ENCODE assay signal across 8 cellular contexts in the genomic region with DNA sequence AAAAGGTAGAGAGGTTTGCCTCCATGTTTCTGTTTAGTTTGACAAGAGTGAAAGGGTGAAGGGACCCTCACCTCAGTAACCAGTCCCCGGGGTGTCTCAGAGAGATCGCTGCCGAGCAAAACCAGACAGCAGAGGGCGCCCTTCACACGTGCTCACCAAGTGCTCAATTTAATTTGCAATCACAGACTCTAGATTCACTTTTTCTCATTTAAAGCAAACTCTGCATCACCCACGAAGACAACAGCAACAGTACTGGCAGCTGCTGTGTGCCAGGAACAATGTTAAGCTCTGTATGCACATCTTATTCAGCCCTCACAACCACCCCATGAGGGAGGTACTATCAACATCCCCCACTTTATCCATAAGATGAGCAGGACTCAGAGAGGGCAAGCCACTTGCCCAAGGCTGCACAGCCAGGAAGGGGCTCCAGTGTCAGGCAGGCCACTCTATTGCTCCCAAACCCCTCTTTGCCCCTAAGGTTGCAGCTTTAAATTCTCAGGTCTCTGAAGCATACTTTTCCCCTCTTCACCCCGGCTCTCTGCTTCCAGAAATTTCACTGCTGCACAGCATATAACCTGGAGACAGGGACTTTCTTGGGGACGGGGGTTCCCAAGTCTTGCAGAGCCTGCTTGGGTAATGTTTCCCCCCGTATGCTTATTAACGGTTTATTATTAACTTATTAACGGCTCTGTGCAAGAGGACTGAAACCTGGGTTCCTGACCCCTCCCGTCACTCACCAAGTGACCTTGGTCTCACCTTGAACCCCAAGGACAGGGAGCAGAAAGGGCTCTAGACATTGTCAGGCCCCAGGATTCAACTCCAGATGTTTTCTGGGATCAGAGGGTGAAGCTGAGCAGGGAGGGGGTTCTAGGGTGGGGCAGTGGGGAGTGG.
DNase-seq lines count a peak whose midpoint lies in the region; ATAC-seq, FAIRE-seq and TF ChIP-seq lines count a peak whose summit lies in the region.

No MANE protein-coding gene starts in this region.

- peak; percentile 82 for TF ChIP-seq RAD21 in HepG2 (CRISPR knock-in tag; IDR thresholded peaks at IDR 0.05)

- in situ Hi-C loops in HepG2 (cut with HindIII; ENCODE audit: extremely low pct_ligation_motif_present, low pct_unique_long_range_greater_than_20kb) = loop anchor here (5.0 kb wide), 1 partner anchor 102 kb away; a partner anchor contains a TSS

- DNase-seq in AG04449 (ENCODE audit: low read depth, low spot score) (no peak), GM19238 (ENCODE audit: insufficient read length, low spot score) (peak; percentile 50), NCI-H345 treated with DMSO at 0.1 percent for 48 hours (lab: John Stamatoyannopoulos, UW; ENCODE audit: unreplicated experiment) (peak; percentile 4), chondrocyte (ENCODE audit: low spot score) (no peak), HepG2 (ENCODE audit: low spot score) (peak; percentile 60)
- peak; percentile 62 to 73 for DNase-seq in activated CD4-positive, alpha-beta T cell treated with anti-CD3 and anti-CD28 coated beads for 24 hours (ENCODE audit: low read depth in 2 of 2)
- peak; percentile 46 to 66 (median 62) for DNase-seq in stimulated activated CD4-positive, alpha-beta T cell treated with anti-CD3 and anti-CD28 coated beads, TNF-alpha, amount 100 ng/mL, for 1 hour (ENCODE audit: low read depth in 3 of 3, low spot score in 1 of 3)

- no peak overlapping the region for H2AFZ ChIP-seq in HepG2 (ENCODE audit: low read length)

- POLR2A ChIA-PET in AG04449 (lab: Yijun Ruan, JAX) = no interaction called here
- POLR2A ChIA-PET in HepG2 (lab: Yijun Ruan, JAX) = no interaction called here

- peaks cover 12 to 38% of the 10 kb centered on the region in 2 experiments; a peak in 4 of 5 replicates for H3K27me3 ChIP-seq in HepG2 (ENCODE audit: control insufficient read depth in 1 of 2, insufficient read depth in 2 of 2, low read length in 2 of 2)

- no peak overlapping the region for H3K4me3 Mint-ChIP-seq in chondrocyte (ENCODE audit: unreplicated experiment)

- intact Hi-C loops in HepG2 (cut with micrococcal nuclease; ENCODE audit: unreplicated experiment) = loop anchor here (1.0 to 2.0 kb wide), 2 partner anchors 101 to 105 kb away; a partner anchor contains a TSS

- 1% methylated on average over 12 of the region's 12 CpGs for WGBS in HepG2 (ENCODE audit: low lambda C conversion rate)

- peak overlapping the region; percentile 5; the same call in 1 of the 2 replicates for H3K9ac ChIP-seq in HepG2 (ENCODE audit: insufficient read depth, low read depth, low read length)

- H3K36me3 Mint-ChIP-seq in chondrocyte (ENCODE audit: low read depth) = no peaks in the 10 kb centered on the region

- H3K4me2 ChIP-seq in HepG2 (ENCODE audit: low read depth, low read length) = peak overlapping the region; percentile 65

- peaks cover 82% of the 10 kb centered on the region for H3K4me1 ChIP-seq in HepG2 (ENCODE audit: insufficient read depth, low read length)

- no peaks in the 10 kb centered on the region for H3K9me3 ChIP-seq in HepG2 (ENCODE audit: low read length)

- TF ChIP-seq POLR2A in HepG2 (IDR thresholded peaks at IDR 0.05; ENCODE audit: insufficient read depth in 1 of 2, low read depth in 2 of 2, low read length in 2 of 2) = no peak

- no peaks in the 10 kb centered on the region for H3K79me2 ChIP-seq in HepG2 (ENCODE audit: insufficient read depth, low read length)

- H3K27ac Mint-ChIP-seq in chondrocyte (ENCODE audit: unreplicated experiment) = no peak overlapping the region

- H3K27ac ChIP-seq in HepG2 (ENCODE audit: extremely low read length, insufficient read depth, low read length) = no peak overlapping the region

- peaks cover 32% of the 10 kb centered on the region for H3K27me3 Mint-ChIP-seq in chondrocyte (ENCODE audit: low read depth)

- H3K4me3 ChIP-seq in AG04449 (ENCODE audit: low read depth, low read length) = no peak overlapping the region
- peak overlapping the region in 2 of 3 experiments; percentile 18 to 37; a peak in 4 of 6 replicates for H3K4me3 ChIP-seq in HepG2 (replicated peaks in 1 of 3; ENCODE audit: insufficient read depth in 1 of 3, low read depth in 2 of 3, low read length in 3 of 3)

- H3K9me3 Mint-ChIP-seq in chondrocyte (ENCODE audit: low read depth) = no peaks in the 10 kb centered on the region

- TF ChIP-seq EP300 in HepG2 (IDR thresholded peaks at IDR 0.05; ENCODE audit: low read depth in 2 of 2, low read length in 2 of 2) (peak in 1 of 2 experiments; percentile 27; a peak in 1 of 4 replicates), HepG2 (CRISPR knock-in tag; IDR thresholded peaks at IDR 0.05; ENCODE audit: borderline replicate concordance) (no peak)

- TF ChIP-seq CTCF in AG04449 (IDR thresholded peaks at IDR 0.05; ENCODE audit: insufficient read depth, low read length, missing control alignments) (peak; percentile 84), chondrocyte (IDR thresholded peaks at IDR 0.05) (peak; percentile 98), HepG2 (CRISPR knock-in tag; IDR thresholded peaks at IDR 0.05) (peak; percentile 93)

- ATAC-seq in HepG2 (peak; percentile 52), GM18867 (IDR thresholded peaks at IDR 0.05; ENCODE audit: unreplicated experiment) (no peak)

- peaks cover 4% of the 10 kb centered on the region for H3K4me1 Mint-ChIP-seq in chondrocyte (ENCODE audit: low read depth)

- no peaks in the 10 kb centered on the region for H3K36me3 ChIP-seq in HepG2 (replicated peaks in 1 of 2; ENCODE audit: control insufficient read depth in 1 of 2, insufficient read depth in 2 of 2, low read length in 2 of 2)

- CTCF ChIA-PET in AG04449 (lab: Yijun Ruan, JAX) = interaction anchor here (0.6 to 11.2 kb wide), 32 partner anchors 9 to 587 kb away, joined by 3 to 161 read pairs (median 4); a partner anchor contains a TSS
- CTCF ChIA-PET in HepG2 (lab: Yijun Ruan, JAX; ENCODE audit: low intra/inter-chr PET ratio, low total read pairs) = interaction anchor here (0.7 to 2.0 kb wide), 7 partner anchors 37 to 124 kb away, joined by 3 to 14 read pairs (median 5); a partner anchor contains a TSS

- FAIRE-seq in HepG2 (lab: Jason Lieb, UNC) = peak; percentile 68

- no TSS peak for BruUV-seq in HepG2 (replicated peaks; lab: Mats Ljungman, UMichigan)

- no peaks in the 10 kb centered on the region for H4K20me1 ChIP-seq in HepG2 (ENCODE audit: insufficient read depth, low read length)

TF ChIP-seq in HepG2, 621 proteins besides CTCF, POLR2A, EP300 and RAD21 (continues in another document):
- TF ChIP-seq ZNF333 (CRISPR knock-in tag; IDR thresholded peaks at IDR 0.05; ENCODE audit: borderline replicate concordance) (no peak), TCF12 (IDR thresholded peaks at IDR 0.05) (no peak), TCF12 (CRISPR knock-in tag; IDR thresholded peaks at IDR 0.05) (no peak), ZBTB3 (CRISPR knock-in tag; IDR thresholded peaks at IDR 0.05; ENCODE audit: borderline replicate concordance, low read depth) (no peak), GLI4 (CRISPR knock-in tag; IDR thresholded peaks at IDR 0.05; ENCODE audit: borderline replicate concordance) (no peak), SALL1 (CRISPR knock-in tag; IDR thresholded peaks at IDR 0.05) (peak; percentile 31; the same call in 1 of the 2 replicates), ZNF510 (CRISPR knock-in tag; IDR thresholded peaks at IDR 0.05; ENCODE audit: low read depth) (no peak), JUND (CRISPR knock-in tag; IDR thresholded peaks at IDR 0.05) (no peak), DR1 (CRISPR knock-in tag; IDR thresholded peaks at IDR 0.05) (no peak), ZEB1 (IDR thresholded peaks at IDR 0.05; ENCODE audit: insufficient replicate concordance, low read depth) (peak; percentile 54), U2AF2 (IDR thresholded peaks at IDR 0.05; ENCODE audit: low read depth, low read length) (no peak), ZSCAN25 (CRISPR knock-in tag; IDR thresholded peaks at IDR 0.05) (no peak), ZFP36L2 (CRISPR knock-in tag; IDR thresholded peaks at IDR 0.05) (0 out of 2 replicates have a peak, but pooled peaks have one; percentile 30), PHB2 (IDR thresholded peaks at IDR 0.05; ENCODE audit: partially characterized antibody) (no peak), ZFX (CRISPR knock-in tag; IDR thresholded peaks at IDR 0.05; ENCODE audit: low read depth) (no peak)
- TF ChIP-seq, protein P1, sequence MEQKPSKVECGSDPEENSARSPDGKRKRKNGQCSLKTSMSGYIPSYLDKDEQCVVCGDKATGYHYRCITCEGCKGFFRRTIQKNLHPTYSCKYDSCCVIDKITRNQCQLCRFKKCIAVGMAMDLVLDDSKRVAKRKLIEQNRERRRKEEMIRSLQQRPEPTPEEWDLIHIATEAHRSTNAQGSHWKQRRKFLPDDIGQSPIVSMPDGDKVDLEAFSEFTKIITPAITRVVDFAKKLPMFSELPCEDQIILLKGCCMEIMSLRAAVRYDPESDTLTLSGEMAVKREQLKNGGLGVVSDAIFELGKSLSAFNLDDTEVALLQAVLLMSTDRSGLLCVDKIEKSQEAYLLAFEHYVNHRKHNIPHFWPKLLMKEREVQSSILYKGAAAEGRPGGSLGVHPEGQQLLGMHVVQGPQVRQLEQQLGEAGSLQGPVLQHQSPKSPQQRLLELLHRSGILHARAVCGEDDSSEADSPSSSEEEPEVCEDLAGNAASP (CRISPR knock-in tag; IDR thresholded peaks at IDR 0.05; ENCODE audit: borderline replicate concordance) = peak; percentile 52; the same call in 1 of the 2 replicates
- TF ChIP-seq, protein P2, sequence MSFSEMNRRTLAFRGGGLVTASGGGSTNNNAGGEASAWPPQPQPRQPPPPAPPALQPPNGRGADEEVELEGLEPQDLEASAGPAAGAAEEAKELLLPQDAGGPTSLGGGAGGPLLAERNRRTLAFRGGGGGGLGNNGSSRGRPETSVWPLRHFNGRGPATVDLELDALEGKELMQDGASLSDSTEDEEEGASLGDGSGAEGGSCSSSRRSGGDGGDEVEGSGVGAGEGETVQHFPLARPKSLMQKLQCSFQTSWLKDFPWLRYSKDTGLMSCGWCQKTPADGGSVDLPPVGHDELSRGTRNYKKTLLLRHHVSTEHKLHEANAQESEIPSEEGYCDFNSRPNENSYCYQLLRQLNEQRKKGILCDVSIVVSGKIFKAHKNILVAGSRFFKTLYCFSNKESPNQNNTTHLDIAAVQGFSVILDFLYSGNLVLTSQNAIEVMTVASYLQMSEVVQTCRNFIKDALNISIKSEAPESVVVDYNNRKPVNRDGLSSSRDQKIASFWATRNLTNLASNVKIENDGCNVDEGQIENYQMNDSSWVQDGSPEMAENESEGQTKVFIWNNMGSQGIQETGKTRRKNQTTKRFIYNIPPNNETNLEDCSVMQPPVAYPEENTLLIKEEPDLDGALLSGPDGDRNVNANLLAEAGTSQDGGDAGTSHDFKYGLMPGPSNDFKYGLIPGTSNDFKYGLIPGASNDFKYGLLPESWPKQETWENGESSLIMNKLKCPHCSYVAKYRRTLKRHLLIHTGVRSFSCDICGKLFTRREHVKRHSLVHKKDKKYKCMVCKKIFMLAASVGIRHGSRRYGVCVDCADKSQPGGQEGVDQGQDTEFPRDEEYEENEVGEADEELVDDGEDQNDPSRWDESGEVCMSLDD (CRISPR knock-in tag; IDR thresholded peaks at IDR 0.05; ENCODE audit: borderline replicate concordance) = peak; percentile 74

Comparison
In these comparisons a context has a peak if more than half of its experiments do, and no peak if none do; other contexts are left out.
1. DNase-seq: peak in GM19238 (single experiment), NCI-H345 treated with DMSO at 0.1 percent for 48 hours (single experiment), activated CD4-positive, alpha-beta T cell treated with anti-CD3 and anti-CD28 coated beads for 24 hours (2 of 2), HepG2 (single experiment) and stimulated activated CD4-positive, alpha-beta T cell treated with anti-CD3 and anti-CD28 coated beads, TNF-alpha, amount 100 ng/mL, for 1 hour (3 of 3); none in AG04449 (single experiment) and chondrocyte (single experiment).
2. Peak in every context shown above with its lines, with median percentiles within 50 percentile points of each other: CTCF ChIP-seq.